Comparison of ENCODE assay signal across 8 cellular contexts in the genomic region with DNA sequence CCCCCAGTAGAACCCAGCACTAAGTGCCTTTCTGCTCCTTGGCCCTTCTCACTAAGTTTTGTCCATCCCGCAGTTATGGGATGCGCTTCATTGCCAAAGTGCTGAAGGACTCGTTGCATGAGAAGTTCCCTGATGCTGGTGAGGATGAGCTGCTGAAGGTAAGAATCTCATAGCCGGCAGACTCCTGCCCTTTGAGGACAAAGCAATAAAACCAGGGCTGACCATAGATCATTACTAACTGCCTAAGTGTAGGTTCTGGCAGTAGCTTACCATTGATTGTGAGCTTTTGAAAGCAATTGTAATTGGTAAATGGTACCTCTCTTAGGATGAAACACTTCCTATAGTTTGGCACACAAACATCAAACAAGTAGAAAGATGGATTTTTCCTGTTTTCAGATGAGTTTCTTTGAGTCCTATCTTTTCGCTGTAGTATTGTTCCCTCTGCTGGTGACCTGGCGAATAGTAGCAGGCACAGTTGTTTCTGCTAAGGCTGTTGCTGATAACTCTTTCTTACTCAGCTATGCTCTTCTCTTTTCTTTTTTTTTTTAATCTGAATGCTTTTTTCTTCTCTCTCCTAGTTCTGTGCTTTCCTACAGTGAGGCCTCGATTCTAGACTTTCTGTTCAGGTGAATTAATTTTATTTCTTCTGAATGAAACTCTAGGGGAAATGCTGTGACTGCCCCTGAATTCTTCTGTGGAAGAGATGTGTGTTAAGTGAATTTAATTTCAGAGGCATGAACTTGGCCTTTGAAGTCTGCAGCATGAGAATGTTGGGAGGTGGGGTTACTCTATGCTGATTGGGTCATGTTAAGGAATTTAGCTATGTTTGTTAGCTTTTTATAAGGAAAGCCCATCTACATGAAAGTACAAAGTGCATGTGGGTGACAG. TPM values are rescaled to one million over a fixed set of nuclear protein-coding genes. Genes with fewer than 3 reads are reported as not detected.
DNase-seq lines count a peak whose midpoint lies in the region; ATAC-seq and TF ChIP-seq lines count a peak whose summit lies in the region.

No MANE protein-coding gene starts in this region.

- WGBS in mammary epithelial cell (ENCODE audit: low coverage, missing lambda C conversion rate) = 60% methylated on average over 5 of the region's 7 CpGs

- TF ChIP-seq CTCF in KMS-11 (conservative IDR thresholded peaks at IDR 0.05; ENCODE audit: low read depth, low read length) (peak; percentile 69), mammary epithelial cell (conservative IDR thresholded peaks at IDR 0.05 in 1 of 2, IDR thresholded peaks at IDR 0.05 in 1 of 2; ENCODE audit: extremely low read depth in 1 of 2, insufficient read depth in 1 of 2, low read depth in 1 of 2, low read length in 2 of 2) (peak; percentile 65 to 71)

- intact Hi-C loops in mammary epithelial cell (cut with micrococcal nuclease) = loop anchor here (1.0 kb wide), 2 partner anchors 162 to 189 kb away; no protein-coding TSS in a partner anchor

- no peak overlapping the region for H3K4me3 Mint-ChIP-seq in T-helper 1 cell treated with Interleukin-12 subunit alpha and Interleukin-12 subunit beta and Interleukin-4 antibody, amounts not matched to agents 30 μg/mL and 1 μg/mL, for 36 hours

- H3K9me3 ChIP-seq in mammary epithelial cell (replicated peaks; ENCODE audit: insufficient read depth, low read length) = no peaks in the 10 kb centered on the region

- peaks cover 68% of the 10 kb centered on the region for H3K36me3 Mint-ChIP-seq in T-helper 1 cell treated with Interleukin-12 subunit alpha and Interleukin-12 subunit beta and Interleukin-4 antibody, amounts not matched to agents 30 μg/mL and 1 μg/mL, for 36 hours (ENCODE audit: low read depth)

- no peaks in the 10 kb centered on the region for H3K27me3 ChIP-seq in KMS-11 (ENCODE audit: insufficient read depth, low read depth)
- no peaks in the 10 kb centered on the region for H3K27me3 ChIP-seq in mammary epithelial cell (ENCODE audit: insufficient read depth, low read length)

- no peaks in the 10 kb centered on the region for H4K20me1 ChIP-seq in KMS-11 (ENCODE audit: insufficient read depth)
- no peaks in the 10 kb centered on the region for H4K20me1 ChIP-seq in mammary epithelial cell (ENCODE audit: insufficient read depth, low read length)

- in situ Hi-C loops in mammary epithelial cell (cut with MboI; ENCODE audit: low sequenced_read_pairs in 2 of 2) = no loop called here

- peak overlapping the region; percentile 14 for H3K27ac Mint-ChIP-seq in T-helper 1 cell treated with Interleukin-12 subunit alpha and Interleukin-12 subunit beta and Interleukin-4 antibody, amounts not matched to agents 30 μg/mL and 1 μg/mL, for 36 hours

- DNase-seq in DMS53 treated with DMSO at 0.1 percent for 48 hours (lab: John Stamatoyannopoulos, UW; ENCODE audit: unreplicated experiment) (peak; percentile 47), mammary epithelial cell (no peak), inferior parietal cortex (ENCODE audit: extremely low spot score) (peak; percentile 91)
- peak; percentile 48 to 55 for DNase-seq in stimulated activated CD4-positive, alpha-beta T cell treated with anti-CD3 and anti-CD28 coated beads, Interleukin-2, amount 100 ng/mL, for 24 hours

- BruUV-seq in mammary epithelial cell (replicated peaks; lab: Mats Ljungman, UMichigan) = no TSS peak

- H2AFZ ChIP-seq in KMS-11 (ENCODE audit: low read depth) (no peak overlapping the region), mammary epithelial cell (ENCODE audit: low read depth, low read length) (no peak overlapping the region)

- H3K4me1 ChIP-seq in KMS-11 (ENCODE audit: low read depth, poor library complexity, severe bottlenecking) (peaks cover 24% of the 10 kb centered on the region), mammary epithelial cell (ENCODE audit: insufficient read depth, low read length) (peaks cover 29% of the 10 kb centered on the region)

- dilution Hi-C loops in mammary epithelial cell (cut with HindIII; ENCODE audit: low sequenced_read_pairs) = no loop called here

- H3K79me2 ChIP-seq in KMS-11 (ENCODE audit: insufficient read depth, low read depth) = no peaks in the 10 kb centered on the region
- H3K79me2 ChIP-seq in mammary epithelial cell (ENCODE audit: insufficient read depth, low read length) = peaks cover 33% of the 10 kb centered on the region

- CTCF ChIA-PET in mammary epithelial cell (lab: Charles Lee; ENCODE audit: low non-redundant PET) = no interaction called here

- peaks cover 34% of the 10 kb centered on the region for H3K4me1 Mint-ChIP-seq in T-helper 1 cell treated with Interleukin-12 subunit alpha and Interleukin-12 subunit beta and Interleukin-4 antibody, amounts not matched to agents 30 μg/mL and 1 μg/mL, for 36 hours (ENCODE audit: low read depth)

- H3K4me2 ChIP-seq in KMS-11 (no peak overlapping the region), mammary epithelial cell (ENCODE audit: insufficient read depth, low read depth, low read length) (no peak overlapping the region)

- H3K9ac ChIP-seq in KMS-11 (no peak overlapping the region), mammary epithelial cell (ENCODE audit: insufficient read depth, low read length) (no peak overlapping the region)

- H3K4me3 ChIP-seq in KMS-11 (IDR thresholded peaks at IDR 0.05; ENCODE audit: insufficient read depth, low read depth, low read length) = no peak overlapping the region
- no peak overlapping the region for H3K4me3 ChIP-seq in mammary epithelial cell (replicated peaks in 1 of 3; ENCODE audit: insufficient read depth in 1 of 3, low read depth in 2 of 3, low read length in 3 of 3)

- no peaks in the 10 kb centered on the region for H3K36me3 ChIP-seq in KMS-11 (ENCODE audit: insufficient read depth)
- peaks cover 44% of the 10 kb centered on the region for H3K36me3 ChIP-seq in mammary epithelial cell (ENCODE audit: insufficient read depth, low read length)

- H3K27ac ChIP-seq in KMS-11 (no peak overlapping the region), mammary epithelial cell (ENCODE audit: insufficient read depth, low read depth, low read length) (no peak overlapping the region)

- ATAC-seq in GM21360 (IDR thresholded peaks at IDR 0.05; ENCODE audit: unreplicated experiment) (no peak), HG02798 (IDR thresholded peaks at IDR 0.05; ENCODE audit: poor library complexity, unreplicated experiment) (no peak)

- H3K9me3 Mint-ChIP-seq in T-helper 1 cell treated with Interleukin-12 subunit alpha and Interleukin-12 subunit beta and Interleukin-4 antibody, amounts not matched to agents 30 μg/mL and 1 μg/mL, for 36 hours = no peaks in the 10 kb centered on the region

- H3K27me3 Mint-ChIP-seq in T-helper 1 cell treated with Interleukin-12 subunit alpha and Interleukin-12 subunit beta and Interleukin-4 antibody, amounts not matched to agents 30 μg/mL and 1 μg/mL, for 36 hours (ENCODE audit: low read depth) = no peaks in the 10 kb centered on the region

RNA-seq across cellular contexts. Expression of a gene that starts 47.4 kb away (rescaled TPM):
- total RNA-seq in mammary epithelial cell = 10 to 100 TPM; 14.0 to 21.8 TPM
- polyA plus RNA-seq in mammary epithelial cell = 11.1 TPM
- polyA minus RNA-seq in mammary epithelial cell = 63.8 TPM
